In the genomic region with DNA sequence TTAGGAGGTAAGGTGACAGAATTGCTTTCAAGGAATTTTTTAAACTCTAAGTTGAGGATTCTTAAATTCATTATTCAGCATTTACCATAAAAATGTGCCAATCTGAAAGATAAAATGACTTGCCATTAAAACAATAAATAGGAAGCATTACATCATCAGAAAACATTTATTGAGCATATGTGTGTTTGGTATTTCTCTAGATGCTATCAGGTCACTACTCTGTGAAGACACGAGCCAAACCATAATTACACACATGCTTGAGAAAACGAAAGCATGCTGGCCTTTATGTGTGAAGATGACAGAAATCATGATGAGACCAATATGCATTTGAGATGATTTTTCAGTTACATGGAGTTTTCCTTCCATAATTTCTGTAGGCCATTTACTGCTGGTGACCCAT, we compare ENCODE assay signal across 31 cellular contexts. TPM values are rescaled to one million over a fixed set of nuclear protein-coding genes. Genes with fewer than 3 reads are reported as not detected.
DNase-seq lines count a peak whose midpoint lies in the region; ATAC-seq, FAIRE-seq and TF ChIP-seq lines count a peak whose summit lies in the region.
"Had no signal": no experiment of that assay in that cellular context is flagged by ENCODE, and none has a peak within 500 bp of the region (broad histone marks: within the 10 kb centered on the region; RNA-seq: fewer than 3 reads in every experiment).

No MANE protein-coding gene starts in this region.

- H3K27ac Mint-ChIP-seq in astrocyte (ENCODE audit: unreplicated experiment): no peak overlapping the region
- H3K27ac Mint-ChIP-seq: activated naive CD8-positive, alpha-beta T cell treated with anti-CD3 and anti-CD28 coated beads, Interleukin-2, amount 10 ng/mL, durations not matched to agents 7 days and 5 days; brain; CD4-positive, CD25-positive, alpha-beta regulatory T cell; progenitor cell of endocrine pancreas; T-cell had no signal

- no peak overlapping the region for H3K4me3 Mint-ChIP-seq in activated T-cell treated with anti-CD3 and anti-CD28 coated beads, Interleukin-2, amount 50 U/mL, for 4 hours
- H3K4me3 Mint-ChIP-seq in astrocyte (ENCODE audit: unreplicated experiment): no peak overlapping the region
- H3K4me3 Mint-ChIP-seq: activated naive CD8-positive, alpha-beta T cell treated with anti-CD3 and anti-CD28 coated beads, Interleukin-2, amount 10 ng/mL, durations not matched to agents 7 days and 5 days; brain; CD4-positive, CD25-positive, alpha-beta regulatory T cell; IgD-negative memory B cell; T-cell had no signal

- H3K4me1 ChIP-seq in HEK293 (ENCODE audit: control insufficient read depth, insufficient read depth, low read length) (no peaks in the 10 kb centered on the region), astrocyte (ENCODE audit: insufficient read depth, low read length) (no peaks in the 10 kb centered on the region), osteoblast (ENCODE audit: insufficient read depth, low read length) (no peaks in the 10 kb centered on the region)
- H3K4me1 ChIP-seq: transverse colon had no signal

- no peaks in the 10 kb centered on the region for H3K36me3 ChIP-seq in HEK293 (ENCODE audit: control insufficient read depth in 2 of 2, insufficient read depth in 1 of 2, low read length in 2 of 2)
- no peaks in the 10 kb centered on the region for H3K36me3 ChIP-seq in astrocyte (ENCODE audit: insufficient read depth, low read length)
- H3K36me3 ChIP-seq in osteoblast (ENCODE audit: insufficient read depth, low read length): no peaks in the 10 kb centered on the region
- H3K36me3 ChIP-seq: transverse colon had no signal

- H4K20me1 ChIP-seq in astrocyte (ENCODE audit: insufficient read depth, low read length): no peaks in the 10 kb centered on the region
- H4K20me1 ChIP-seq in osteoblast (ENCODE audit: insufficient read depth, low read length): no peaks in the 10 kb centered on the region

- CTCF ChIA-PET in HEK293 (lab: Yijun Ruan, JAX): interaction anchor here (1.0 kb wide), 1 partner anchor 31 kb away, joined by 5 read pairs; no protein-coding TSS in a partner anchor

- peaks cover 1% of the 10 kb centered on the region for H3K27me3 Mint-ChIP-seq in activated T-cell treated with anti-CD3 and anti-CD28 coated beads, Interleukin-2, amount 50 U/mL, for 4 hours (ENCODE audit: low read depth)
- H3K27me3 Mint-ChIP-seq in astrocyte (ENCODE audit: low read depth, unreplicated experiment): no peaks in the 10 kb centered on the region
- H3K27me3 Mint-ChIP-seq: CD4-positive, CD25-positive, alpha-beta regulatory T cell; T-cell had no signal

- H3K27me3 ChIP-seq in astrocyte (ENCODE audit: insufficient read depth, low read length) (peaks cover 2% of the 10 kb centered on the region), osteoblast (ENCODE audit: insufficient read depth, low read length) (peaks cover 25% of the 10 kb centered on the region)
- H3K27me3 ChIP-seq: transverse colon had no signal

- no peak overlapping the region for H3K9ac ChIP-seq in astrocyte (ENCODE audit: low read length)

- peak; percentile 7 to 44 for ATAC-seq in activated T-cell treated with anti-CD3 and anti-CD28 coated beads, Interleukin-2, amount 50 U/mL, for 4 hours

- no peak for FAIRE-seq in astrocyte (lab: Jason Lieb, UNC)
- FAIRE-seq: colon, endometrium, islet of Langerhans had no signal

- H3K9me3 Mint-ChIP-seq in activated T-cell treated with anti-CD3 and anti-CD28 coated beads, Interleukin-2, amount 50 U/mL, for 4 hours: peaks cover 3% of the 10 kb centered on the region
- peaks cover 2% of the 10 kb centered on the region for H3K9me3 Mint-ChIP-seq in astrocyte (ENCODE audit: unreplicated experiment)
- H3K9me3 Mint-ChIP-seq: IgD-negative memory B cell, T-cell had no signal

- H3K36me3 Mint-ChIP-seq in activated T-cell treated with anti-CD3 and anti-CD28 coated beads, Interleukin-2, amount 50 U/mL, for 4 hours (ENCODE audit: insufficient read depth): no peaks in the 10 kb centered on the region
- H3K36me3 Mint-ChIP-seq in astrocyte (ENCODE audit: low read depth, unreplicated experiment): no peaks in the 10 kb centered on the region
- H3K36me3 Mint-ChIP-seq: brain; CD4-positive, CD25-positive, alpha-beta regulatory T cell; IgD-negative memory B cell; T-cell had no signal

- TF ChIP-seq CTCF in HEK293 (tag by site-specific recombination; IDR thresholded peaks at IDR 0.05) (no peak), astrocyte (IDR thresholded peaks at IDR 0.05; ENCODE audit: insufficient read depth, low read depth, low read length) (no peak), osteoblast (IDR thresholded peaks at IDR 0.05; ENCODE audit: extremely low read depth, low read depth, low read length) (no peak)

- H3K27ac ChIP-seq in HEK293 (ENCODE audit: extremely low read depth, low read depth, low read length) (no peak overlapping the region), astrocyte (ENCODE audit: low read depth, low read length) (no peak overlapping the region), osteoblast (ENCODE audit: low read depth, low read length) (no peak overlapping the region)
- H3K27ac ChIP-seq: HL-60, transverse colon had no signal

- H3K4me1 Mint-ChIP-seq in activated T-cell treated with anti-CD3 and anti-CD28 coated beads, Interleukin-2, amount 50 U/mL, for 4 hours (ENCODE audit: low read depth): peaks cover 33% of the 10 kb centered on the region
- H3K4me1 Mint-ChIP-seq in astrocyte (ENCODE audit: low read depth, unreplicated experiment): no peaks in the 10 kb centered on the region
- H3K4me1 Mint-ChIP-seq: brain had no signal

- no peak for DNase-seq in activated T-cell treated with anti-CD3 and anti-CD28 coated beads, Interleukin-2, amount 50 U/mL, for 4 hours
- DNase-seq in activated T-cell treated with anti-CD3 and anti-CD28 coated beads, Interleukin-2, amount 50 U/mL, for 1 hour: no peak
- DNase-seq in astrocyte (ENCODE audit: low read depth): peak; percentile 4
- no peak for DNase-seq in osteoblast (ENCODE audit: insufficient read length, low spot score, missing footprints)
- no peak for DNase-seq in SIG-M5 (lab: John Stamatoyannopoulos, UW)
- no peak for DNase-seq in stimulated activated CD4-positive, alpha-beta T cell treated with anti-CD3 and anti-CD28 coated beads, Interleukin-4, amount 100 ng/mL, for 24 hours
- DNase-seq in iPS-NIHi11 (ENCODE audit: low spot score): no peak
- DNase-seq: activated CD4-positive, alpha-beta T cell treated with anti-CD3 and anti-CD28 coated beads, Interleukin-2, amount 50 U/mL, for 1 hour; activated naive CD8-positive, alpha-beta T cell treated with anti-CD3 and anti-CD28 coated beads, Interleukin-2, amount 10 ng/mL, durations not matched to agents 7 days and 5 days; DMS153; foreskin melanocyte; H7; hippocampal formation; MM.1S; NCI-H1436 treated with DMSO at 0.1 percent for 48 hours; SHP77; stimulated activated CD4-positive, alpha-beta T cell treated with anti-CD3 and anti-CD28 coated beads, Interleukin-2, amount 100 ng/mL, for 24 hours; T-cell; transverse colon had no signal

- H3K9me3 ChIP-seq in HEK293 (ENCODE audit: control insufficient read depth, insufficient read depth, low read depth, low read length) (no peaks in the 10 kb centered on the region), astrocyte (ENCODE audit: insufficient read depth, low read depth, low read length) (no peaks in the 10 kb centered on the region), osteoblast (ENCODE audit: low read depth, low read length) (no peaks in the 10 kb centered on the region)
- H3K9me3 ChIP-seq: transverse colon had no signal

- no peaks in the 10 kb centered on the region for H3K79me2 ChIP-seq in astrocyte (ENCODE audit: insufficient read depth, low read length)
- no peaks in the 10 kb centered on the region for H3K79me2 ChIP-seq in osteoblast (ENCODE audit: insufficient read depth, low read length)

- no peak overlapping the region for H2AFZ ChIP-seq in astrocyte (ENCODE audit: low read depth, low read length)
- no peak overlapping the region for H2AFZ ChIP-seq in osteoblast (ENCODE audit: low read length)

- H3K4me3 ChIP-seq in HEK293 (ENCODE audit: low read depth, low read length): no peak overlapping the region
- H3K4me3 ChIP-seq in astrocyte (ENCODE audit: insufficient read depth, low read depth, low read length): no peak overlapping the region
- no peak overlapping the region for H3K4me3 ChIP-seq in osteoblast (ENCODE audit: insufficient read depth, low read length)
- H3K4me3 ChIP-seq: transverse colon had no signal

- POLR2A ChIA-PET in HEK293 (lab: Yijun Ruan, JAX): no interaction called here

- no peak overlapping the region for H3K4me2 ChIP-seq in astrocyte (ENCODE audit: low read length)
- peak overlapping the region; percentile 30 for H3K4me2 ChIP-seq in osteoblast (ENCODE audit: insufficient read depth, low read length)

TF ChIP-seq in HEK293, 187 proteins besides CTCF, POLR2A, EP300 and RAD21:
- TF ChIP-seq, protein P1, sequence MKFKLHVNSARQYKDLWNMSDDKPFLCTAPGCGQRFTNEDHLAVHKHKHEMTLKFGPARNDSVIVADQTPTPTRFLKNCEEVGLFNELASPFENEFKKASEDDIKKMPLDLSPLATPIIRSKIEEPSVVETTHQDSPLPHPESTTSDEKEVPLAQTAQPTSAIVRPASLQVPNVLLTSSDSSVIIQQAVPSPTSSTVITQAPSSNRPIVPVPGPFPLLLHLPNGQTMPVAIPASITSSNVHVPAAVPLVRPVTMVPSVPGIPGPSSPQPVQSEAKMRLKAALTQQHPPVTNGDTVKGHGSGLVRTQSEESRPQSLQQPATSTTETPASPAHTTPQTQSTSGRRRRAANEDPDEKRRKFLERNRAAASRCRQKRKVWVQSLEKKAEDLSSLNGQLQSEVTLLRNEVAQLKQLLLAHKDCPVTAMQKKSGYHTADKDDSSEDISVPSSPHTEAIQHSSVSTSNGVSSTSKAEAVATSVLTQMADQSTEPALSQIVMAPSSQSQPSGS (tag by site-specific recombination; IDR thresholded peaks at IDR 0.05; ENCODE audit: low read depth): peak; percentile 32; the same call in 1 of the 2 replicates
- TF ChIP-seq ZNF623 (tag by site-specific recombination; IDR thresholded peaks at IDR 0.05): no peak
TF ChIP-seq in HEK293: peak in this region for 1.

RNA-seq across cellular contexts. Expression of gene IL21, which starts 12.3 kb away (rescaled TPM):
- 100 to 1,000 TPM in 1 of 3 donors, 10 to 100 TPM in 2; 35.0 to 109 (median 42.8) TPM for total RNA-seq in activated T-cell treated with anti-CD3 and anti-CD28 coated beads, Interleukin-2, amount 50 U/mL, for 4 hours
- total RNA-seq in astrocyte (not detected in 2 replicates), osteoblast (not detected in 2 replicates)
- total RNA-seq: activated naive CD8-positive, alpha-beta T cell treated with anti-CD3 and anti-CD28 coated beads, Interleukin-2, amount 10 ng/mL, durations not matched to agents 7 days and 5 days; H7; liver; mononuclear cell; progenitor cell of endocrine pancreas; skeletal muscle tissue had no signal

Comparison
In these comparisons a context has a peak if more than half of its experiments do, and no peak if none do; other contexts are left out.
1. RNA of gene IL21, which starts 12.3 kb away (total RNA-seq): 35.0 to 109 TPM in activated T-cell treated with anti-CD3 and anti-CD28 coated beads, Interleukin-2, amount 50 U/mL, for 4 hours; not detected in astrocyte and not detected in osteoblast; every median in the first group is over 10 times any median in the second.